Comparison of ENCODE assay signal across 11 cellular contexts in genomic region chr5:132417010-132417439, GRCh38. TPM values are rescaled to one million over a fixed set of nuclear protein-coding genes. Genes with fewer than 3 reads are reported as not detected.
DNase-seq lines count a peak whose midpoint lies in the region; ATAC-seq and FAIRE-seq lines count a peak whose summit lies in the region.
"Had no signal": no experiment of that assay in that cellular context is flagged by ENCODE, and none has a peak within 500 bp of the region (broad histone marks: within the 10 kb centered on the region; RNA-seq: fewer than 3 reads in every experiment).

No MANE protein-coding gene starts in this region.

- no peaks in the 10 kb centered on the region for H3K27me3 ChIP-seq in small intestine (ENCODE audit: control insufficient read depth in 2 of 2, insufficient read depth in 2 of 2, low read length in 2 of 2)
- H3K27me3 ChIP-seq: adrenal gland had no signal

- no peak for ATAC-seq in GM21825 (IDR thresholded peaks at IDR 0.05; ENCODE audit: unreplicated experiment)
- ATAC-seq in HG03139 (IDR thresholded peaks at IDR 0.05; ENCODE audit: unreplicated experiment), result no peak
- no peak for ATAC-seq in GM18868 (IDR thresholded peaks at IDR 0.05; ENCODE audit: unreplicated experiment)
- ATAC-seq in GM19328 (IDR thresholded peaks at IDR 0.05; ENCODE audit: unreplicated experiment), result no peak

- no peak for FAIRE-seq in small intestine (lab: Jason Lieb, UNC)

- no peak for DNase-seq in activated T-helper 1 cell treated with anti-CD3 and anti-CD28 coated beads, Interleukin-12 subunit alpha, Interleukin-12 subunit beta, Interleukin-2, Interleukin-4 antibody, amounts not matched to agents 30 ng/mL and 10 ng/mL and 1 ng/mL, durations not matched to agents 14 hours and 24 hours and 36 hours (ENCODE audit: low spot score)
- DNase-seq in inferior parietal cortex (ENCODE audit: extremely low spot score) (peak; percentile 17), small intestine (no peak)
- DNase-seq: NCI-H2029 had no signal

- peak overlapping the region; percentile 36 to 90 (median 53) for H3K27ac Mint-ChIP-seq in IgD-negative memory B cell
- H3K27ac Mint-ChIP-seq in activated T-helper 1 cell treated with anti-CD3 and anti-CD28 coated beads, Interleukin-12 subunit alpha, Interleukin-12 subunit beta, Interleukin-2, Interleukin-4 antibody, amounts not matched to agents 30 ng/mL and 10 ng/mL and 1 ng/mL, durations not matched to agents 14 hours and 24 hours and 36 hours, result peak overlapping the region; percentile 35

- peaks cover 16 to 18% of the 10 kb centered on the region in 2 donors for H3K4me1 ChIP-seq in small intestine (ENCODE audit: control insufficient read depth in 2 of 2, insufficient read depth in 1 of 2, low read depth in 1 of 2, low read length in 1 of 2)

- peaks cover 63 to 79% (median 68%) of the 10 kb centered on the region in 3 donors for H3K4me1 Mint-ChIP-seq in IgD-negative memory B cell
- H3K4me1 Mint-ChIP-seq in activated T-helper 1 cell treated with anti-CD3 and anti-CD28 coated beads, Interleukin-12 subunit alpha, Interleukin-12 subunit beta, Interleukin-2, Interleukin-4 antibody, amounts not matched to agents 30 ng/mL and 10 ng/mL and 1 ng/mL, durations not matched to agents 14 hours and 24 hours and 36 hours (ENCODE audit: low read depth), result peaks cover 96% of the 10 kb centered on the region

- WGBS in small intestine, 3 donors, result 59 to 82% (median 71%) methylated on average over 6 of the region's 6 CpGs

- intact Hi-C loops in activated T-helper 1 cell treated with anti-CD3 and anti-CD28 coated beads, Interleukin-12 subunit alpha, Interleukin-12 subunit beta, Interleukin-2, Interleukin-4 antibody, amounts not matched to agents 30 ng/mL and 10 ng/mL and 1 ng/mL, durations not matched to agents 14 hours and 24 hours and 36 hours (cut with micrococcal nuclease), result no loop called here

- H3K27ac ChIP-seq in small intestine (ENCODE audit: low read depth in 1 of 2, low read length in 1 of 2), result peak overlapping the region; percentile 50 to 73

- H3K36me3 ChIP-seq in small intestine (ENCODE audit: control insufficient read depth in 2 of 2, insufficient read depth in 2 of 2, low read length in 2 of 2), result peaks cover 0 to 5% of the 10 kb centered on the region in 2 donors

- no peaks in the 10 kb centered on the region for H3K27me3 Mint-ChIP-seq in IgD-negative memory B cell
- no peaks in the 10 kb centered on the region for H3K27me3 Mint-ChIP-seq in activated T-helper 1 cell treated with anti-CD3 and anti-CD28 coated beads, Interleukin-12 subunit alpha, Interleukin-12 subunit beta, Interleukin-2, Interleukin-4 antibody, amounts not matched to agents 30 ng/mL and 10 ng/mL and 1 ng/mL, durations not matched to agents 14 hours and 24 hours and 36 hours (ENCODE audit: insufficient read depth)

- no peaks in the 10 kb centered on the region for H3K9me3 ChIP-seq in small intestine (ENCODE audit: control insufficient read depth, low read depth)
- H3K9me3 ChIP-seq: adrenal gland had no signal

- H3K9me3 Mint-ChIP-seq in IgD-negative memory B cell, result no peaks in the 10 kb centered on the region
- no peaks in the 10 kb centered on the region for H3K9me3 Mint-ChIP-seq in activated T-helper 1 cell treated with anti-CD3 and anti-CD28 coated beads, Interleukin-12 subunit alpha, Interleukin-12 subunit beta, Interleukin-2, Interleukin-4 antibody, amounts not matched to agents 30 ng/mL and 10 ng/mL and 1 ng/mL, durations not matched to agents 14 hours and 24 hours and 36 hours
- H3K9me3 Mint-ChIP-seq: T-helper 2 cell treated with Interferon-gamma antibody and Interleukin-4, amounts not matched to agents 5 μg/mL and 100 μg/mL, for 36 hours had no signal

- no peak overlapping the region for H3K4me3 ChIP-seq in small intestine (ENCODE audit: low read depth in 1 of 2, low read length in 2 of 2)
- H3K4me3 ChIP-seq: adrenal gland had no signal

- peak overlapping the region in 3 of 4 donors; percentile 43 to 77 (median 71) for H3K4me3 Mint-ChIP-seq in IgD-negative memory B cell
- no peak overlapping the region for H3K4me3 Mint-ChIP-seq in activated T-helper 1 cell treated with anti-CD3 and anti-CD28 coated beads, Interleukin-12 subunit alpha, Interleukin-12 subunit beta, Interleukin-2, Interleukin-4 antibody, amounts not matched to agents 30 ng/mL and 10 ng/mL and 1 ng/mL, durations not matched to agents 14 hours and 24 hours and 36 hours
- H3K4me3 Mint-ChIP-seq: T-helper 2 cell treated with Interferon-gamma antibody and Interleukin-4, amounts not matched to agents 5 μg/mL and 100 μg/mL, for 36 hours had no signal

- H3K36me3 Mint-ChIP-seq in IgD-negative memory B cell, result peaks cover 18% of the 10 kb centered on the region
- peaks cover 44% of the 10 kb centered on the region for H3K36me3 Mint-ChIP-seq in activated T-helper 1 cell treated with anti-CD3 and anti-CD28 coated beads, Interleukin-12 subunit alpha, Interleukin-12 subunit beta, Interleukin-2, Interleukin-4 antibody, amounts not matched to agents 30 ng/mL and 10 ng/mL and 1 ng/mL, durations not matched to agents 14 hours and 24 hours and 36 hours (ENCODE audit: low read depth)

RNA-seq across cellular contexts. Expression of gene SLC22A5, which starts 47.5 kb away (rescaled TPM):
- 1.9 TPM for polyA plus RNA-seq in IgD-negative memory B cell
- 4.3 and 6.2 TPM in 2 replicates for total RNA-seq in activated T-helper 1 cell treated with anti-CD3 and anti-CD28 coated beads, Interleukin-12 subunit alpha, Interleukin-12 subunit beta, Interleukin-2, Interleukin-4 antibody, amounts not matched to agents 30 ng/mL and 10 ng/mL and 1 ng/mL, durations not matched to agents 14 hours and 24 hours and 36 hours
- polyA plus RNA-seq in small intestine, result 10 to 100 TPM in 2 of 3 donors, 1 to 10 TPM in 1; 9.4 to 22.1 (median 21.6) TPM
